ENCODE assay signal across 14 cellular contexts in genomic region chr2:58535182-58535581, GRCh38.
A peak's percentile ranks its signal among the peaks of the same experiment; 100 is the strongest.
DNase-seq lines count a peak whose midpoint lies in the region; ATAC-seq and TF ChIP-seq lines count a peak whose summit lies in the region.
"Had no signal": no experiment of that assay in that cellular context is flagged by ENCODE, and none has a peak within 500 bp of the region (broad histone marks: within the 10 kb centered on the region; RNA-seq: fewer than 3 reads in every experiment).

No MANE protein-coding gene starts in this region.

- no peak overlapping the region for H3K27ac Mint-ChIP-seq in glutamatergic neuron (ENCODE audit: unreplicated experiment)

- no peak for TF ChIP-seq POLR2A in testis (IDR thresholded peaks at IDR 0.05)

- H3K4me3 Mint-ChIP-seq in glutamatergic neuron (ENCODE audit: unreplicated experiment), result no peak overlapping the region

- intact Hi-C loops in testis (cut with DNase I; ENCODE audit: low total_unique reads), result no loop called here

- H3K27me3 ChIP-seq in HUES64 (ENCODE audit: insufficient read depth, low read length), result no peaks in the 10 kb centered on the region; the same call in 1 of the 2 replicates
- H3K27me3 ChIP-seq in testis, result no peaks in the 10 kb centered on the region
- H3K27me3 ChIP-seq: brain microvascular endothelial cell, dorsolateral prefrontal cortex, SJSA1, spleen had no signal

- H3K9ac ChIP-seq in HUES64 (ENCODE audit: low read depth, low read length), result no peak overlapping the region

- no peaks in the 10 kb centered on the region for H3K27me3 Mint-ChIP-seq in glutamatergic neuron (ENCODE audit: unreplicated experiment)

- WGBS in HUES64, result 8% methylated on average over 1 of the region's 1 CpG
- WGBS in testis, 2 donors, result 56 to 71% methylated on average over 1 of the region's 1 CpG

- H3K4me3 ChIP-seq in HUES64 (ENCODE audit: low read length) (peak overlapping the region; percentile 8; the same call in 1 of the 2 replicates), testis (no peak overlapping the region)
- H3K4me3 ChIP-seq: dorsolateral prefrontal cortex, SJSA1, spleen had no signal

- no peak for TF ChIP-seq CTCF in glutamatergic neuron (IDR thresholded peaks at IDR 0.05; ENCODE audit: partially characterized antibody, unreplicated experiment)
- no peak for TF ChIP-seq CTCF in testis (IDR thresholded peaks at IDR 0.05)

- H3K27ac ChIP-seq in HUES64 (ENCODE audit: low read depth, low read length) (peak overlapping the region; percentile 73; the same call in 1 of the 2 replicates), testis (no peak overlapping the region)
- H3K27ac ChIP-seq: brain microvascular endothelial cell, dorsolateral prefrontal cortex, SJSA1, spleen had no signal

- ATAC-seq in activated CD4-positive, CD25-positive, alpha-beta regulatory T cell treated with anti-CD3 and anti-CD28 coated beads, Interleukin-2, amount 50 U/mL, for 24 hours, result no peak
- no peak for ATAC-seq in SK-N-SH treated with all-trans-retinoic acid at 6 μM for 48 hours

- H3K4me1 Mint-ChIP-seq in glutamatergic neuron (ENCODE audit: low read depth, unreplicated experiment), result peaks cover 16% of the 10 kb centered on the region

- H3K9me3 Mint-ChIP-seq in glutamatergic neuron (ENCODE audit: unreplicated experiment), result no peaks in the 10 kb centered on the region

- DNase-seq in COLO668 (lab: John Stamatoyannopoulos, UW; ENCODE audit: unreplicated experiment), result peak; percentile 89
- DNase-seq in NCI-H2171 treated with DMSO at 0.1 percent for 48 hours (lab: John Stamatoyannopoulos, UW), result peak; percentile 89
- DNase-seq in glutamatergic neuron, result peak; percentile 49
- DNase-seq in testis, result no peak
- no peak for DNase-seq in activated CD4-positive, CD25-positive, alpha-beta regulatory T cell (lab: John Stamatoyannopoulos, UW)
- DNase-seq: ACHN; activated naive CD4-positive, alpha-beta T cell treated with Interleukin-2 at 50 U/mL for 16 hours; brain microvascular endothelial cell; dorsolateral prefrontal cortex; spleen had no signal

- H3K36me3 ChIP-seq in HUES64 (ENCODE audit: insufficient read depth, low read length) (no peaks in the 10 kb centered on the region), testis (ENCODE audit: low read depth, missing control alignments) (no peaks in the 10 kb centered on the region)
- H3K36me3 ChIP-seq: brain microvascular endothelial cell, SJSA1, spleen had no signal

- no peaks in the 10 kb centered on the region for H3K9me3 ChIP-seq in HUES64 (ENCODE audit: insufficient read depth, low read depth, low read length)
- no peaks in the 10 kb centered on the region for H3K9me3 ChIP-seq in testis
- H3K9me3 ChIP-seq: SJSA1, spleen had no signal

- no peaks in the 10 kb centered on the region for H3K36me3 Mint-ChIP-seq in glutamatergic neuron (ENCODE audit: unreplicated experiment)

- H3K4me1 ChIP-seq in HUES64 (ENCODE audit: insufficient read depth, low read length) (peaks cover 65% of the 10 kb centered on the region), testis (no peaks in the 10 kb centered on the region)
- H3K4me1 ChIP-seq: spleen had no signal

TF ChIP-seq in SK-N-SH treated with all-trans-retinoic acid at 6 μM for 48 hours, 23 proteins besides CTCF, POLR2A, EP300 and RAD21:
- TF ChIP-seq TSHZ2 (CRISPR knock-in tag; IDR thresholded peaks at IDR 0.05) (no peak), PATZ1 (CRISPR knock-in tag; IDR thresholded peaks at IDR 0.05; ENCODE audit: borderline replicate concordance) (no peak), ZNF70 (CRISPR knock-in tag; IDR thresholded peaks at IDR 0.05) (no peak), PPARA (CRISPR knock-in tag; IDR thresholded peaks at IDR 0.05; ENCODE audit: borderline replicate concordance) (no peak), ESRRG (CRISPR knock-in tag; IDR thresholded peaks at IDR 0.05) (no peak), CSDC2 (CRISPR knock-in tag; IDR thresholded peaks at IDR 0.05) (no peak), RARB (CRISPR knock-in tag; IDR thresholded peaks at IDR 0.05) (no peak), POU6F1 (CRISPR knock-in tag; IDR thresholded peaks at IDR 0.05; ENCODE audit: borderline replicate concordance, low read depth) (no peak), ISL1 (CRISPR knock-in tag; IDR thresholded peaks at IDR 0.05) (no peak), ZNF565 (CRISPR knock-in tag; conservative IDR thresholded peaks at IDR 0.05; ENCODE audit: low read depth) (no peak), CREB5 (CRISPR knock-in tag; IDR thresholded peaks at IDR 0.05; ENCODE audit: low read depth) (no peak), ZFP3 (CRISPR knock-in tag; IDR thresholded peaks at IDR 0.05) (no peak)

Comparison
In these comparisons a context has a peak if more than half of its experiments do, and no peak if none do; other contexts are left out.
1. DNase-seq: peak in COLO668 (single experiment), NCI-H2171 treated with DMSO at 0.1 percent for 48 hours (single experiment) and glutamatergic neuron (single experiment); none in testis (single experiment) and activated CD4-positive, CD25-positive, alpha-beta regulatory T cell (0 of 4).